15 cellular contexts compared by ENCODE assay signal in the genomic region with DNA sequence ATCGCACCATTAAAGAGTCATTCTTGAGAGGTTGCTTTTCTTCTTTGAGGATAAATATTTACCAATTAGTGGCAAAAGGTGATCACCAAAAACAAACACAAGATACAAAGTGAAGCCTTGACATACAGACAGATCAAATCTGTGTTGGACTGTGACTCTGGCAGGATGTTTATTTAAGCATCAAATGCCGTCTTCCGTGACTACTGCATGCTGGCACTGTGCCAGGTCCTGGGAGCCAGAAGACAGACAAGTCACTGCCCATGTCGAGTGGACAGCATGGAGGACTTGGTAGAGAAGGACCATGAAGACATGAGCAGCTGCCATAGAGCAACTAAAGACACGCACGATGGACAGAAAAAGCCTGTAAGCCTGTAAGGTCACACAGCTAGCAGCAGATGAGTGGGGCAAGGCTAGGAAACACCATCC.
DNase-seq lines count a peak whose midpoint lies in the region; ATAC-seq and TF ChIP-seq lines count a peak whose summit lies in the region.
"Had no signal": no experiment of that assay in that cellular context is flagged by ENCODE, and none has a peak within 500 bp of the region (broad histone marks: within the 10 kb centered on the region; RNA-seq: fewer than 3 reads in every experiment).

No MANE protein-coding gene starts in this region.

- H3K9me2 ChIP-seq in hepatocyte (replicated peaks; ENCODE audit: insufficient read depth), result no peaks in the 10 kb centered on the region

- POLR2A ChIA-PET in CD4-positive, alpha-beta memory T cell (lab: Charles Lee; ENCODE audit: partially characterized antibody), result no interaction called here

- WGBS in hepatocyte (ENCODE audit: low lambda C conversion rate, missing lambda C conversion rate), result 52% methylated on average over 6 of the region's 6 CpGs

- no peak overlapping the region for H3K4me2 ChIP-seq in hepatocyte
- H3K4me2 ChIP-seq: KMS-11 had no signal

- no peaks in the 10 kb centered on the region for H3K9me3 Mint-ChIP-seq in Calu3 (ENCODE audit: low read depth, unreplicated experiment)
- peaks cover 0 to 6% (median 4%) of the 10 kb centered on the region in 8 donors for H3K9me3 Mint-ChIP-seq in CD4-positive, alpha-beta memory T cell

- H3K4me1 ChIP-seq in RWPE2 (ENCODE audit: insufficient read depth, poor library complexity, severe bottlenecking), result no peaks in the 10 kb centered on the region
- no peaks in the 10 kb centered on the region for H3K4me1 ChIP-seq in hepatocyte (ENCODE audit: insufficient read depth)
- H3K4me1 ChIP-seq in CD4-positive, alpha-beta memory T cell (ENCODE audit: insufficient read depth, low read length), result no peaks in the 10 kb centered on the region
- H3K4me1 ChIP-seq in uterus, result no peaks in the 10 kb centered on the region

- H3K4me3 ChIP-seq in RWPE2 (ENCODE audit: severe bottlenecking), result no peak overlapping the region
- no peak overlapping the region for H3K4me3 ChIP-seq in hepatocyte
- no peak overlapping the region for H3K4me3 ChIP-seq in CD4-positive, alpha-beta memory T cell (ENCODE audit: low read length in 2 of 2)
- H3K4me3 ChIP-seq in uterus, result no peak overlapping the region

- TF ChIP-seq CTCF in Calu3 (IDR thresholded peaks at IDR 0.05; ENCODE audit: unreplicated experiment) (no peak), RWPE2 (IDR thresholded peaks at IDR 0.05; ENCODE audit: poor library complexity, severe bottlenecking) (no peak), hepatocyte (IDR thresholded peaks at IDR 0.05; ENCODE audit: poor library complexity) (no peak), uterus (IDR thresholded peaks at IDR 0.05) (no peak)

- DNase-seq in Calu3 (peak; percentile 24), HK-2 (ENCODE audit: unreplicated experiment) (peak; percentile 45), RWPE2 (ENCODE audit: low spot score) (no peak), hepatocyte (ENCODE audit: low spot score) (peak; percentile 29), uterus (no peak), cerebellar cortex (ENCODE audit: low spot score) (no peak)
- DNase-seq in CD4-positive, alpha-beta memory T cell, result no peak
- DNase-seq: activated CD8-positive, alpha-beta T cell treated with anti-CD3 and anti-CD28 coated beads, Interleukin-2, amount 10 ng/mL, durations not matched to agents 7 days and 5 days; activated naive CD4-positive, alpha-beta T cell treated with Interleukin-2 at 50 U/mL for 16 hours; caudate nucleus; H9; immature natural killer cell; T-helper 2 cell had no signal

- H3K79me2 ChIP-seq in hepatocyte, result no peaks in the 10 kb centered on the region

- no peak overlapping the region for H3K4me3 Mint-ChIP-seq in Calu3 (ENCODE audit: low read depth, unreplicated experiment)
- no peak overlapping the region for H3K4me3 Mint-ChIP-seq in CD4-positive, alpha-beta memory T cell
- H3K4me3 Mint-ChIP-seq: activated CD8-positive, alpha-beta T cell treated with anti-CD3 and anti-CD28 coated beads, Interleukin-2, amount 10 ng/mL, durations not matched to agents 7 days and 5 days; H9; immature natural killer cell had no signal

- BruUV-seq in Calu3 (replicated peaks; lab: Mats Ljungman, UMichigan), result no TSS peak

- no peaks in the 10 kb centered on the region for H3K27me3 Mint-ChIP-seq in Calu3 (ENCODE audit: unreplicated experiment)
- peaks cover 0 to 11% of the 10 kb centered on the region in 2 donors for H3K27me3 Mint-ChIP-seq in CD4-positive, alpha-beta memory T cell

- H2AFZ ChIP-seq in hepatocyte, result no peak overlapping the region

- CTCF ChIA-PET in Calu3 (lab: Charles Lee), result interaction anchor here (0.7 kb wide), 1 partner anchor 1357 kb away, joined by 5 read pairs; no protein-coding TSS in a partner anchor
- CTCF ChIA-PET in CD4-positive, alpha-beta memory T cell (lab: Charles Lee; ENCODE audit: partially characterized antibody), result no interaction called here

- H3K27ac ChIP-seq in RWPE2 (ENCODE audit: poor library complexity, severe bottlenecking) (no peak overlapping the region), hepatocyte (no peak overlapping the region), uterus (no peak overlapping the region)
- no peak overlapping the region for H3K27ac ChIP-seq in CD4-positive, alpha-beta memory T cell (ENCODE audit: low read depth, low read length)
- H3K27ac ChIP-seq: KMS-11 had no signal

- TF ChIP-seq POLR2A in uterus (IDR thresholded peaks at IDR 0.05), result no peak

- no peaks in the 10 kb centered on the region for H3K27me3 ChIP-seq in RWPE2 (ENCODE audit: insufficient read depth, poor library complexity, severe bottlenecking)
- H3K27me3 ChIP-seq in hepatocyte, result no peaks in the 10 kb centered on the region
- H3K27me3 ChIP-seq in CD4-positive, alpha-beta memory T cell (ENCODE audit: insufficient read depth, low read length), result no peaks in the 10 kb centered on the region
- H3K27me3 ChIP-seq in uterus, result no peaks in the 10 kb centered on the region

- no peak overlapping the region for H3K27ac Mint-ChIP-seq in Calu3 (ENCODE audit: unreplicated experiment)
- H3K27ac Mint-ChIP-seq in CD4-positive, alpha-beta memory T cell, result no peak overlapping the region
- H3K27ac Mint-ChIP-seq: activated CD8-positive, alpha-beta T cell treated with anti-CD3 and anti-CD28 coated beads, Interleukin-2, amount 10 ng/mL, durations not matched to agents 7 days and 5 days; H9; immature natural killer cell had no signal

- H3K9me3 ChIP-seq in RWPE2 (ENCODE audit: severe bottlenecking) (no peaks in the 10 kb centered on the region), hepatocyte (ENCODE audit: low read depth) (no peaks in the 10 kb centered on the region), uterus (no peaks in the 10 kb centered on the region)
- H3K9me3 ChIP-seq in CD4-positive, alpha-beta memory T cell (ENCODE audit: control insufficient read depth in 1 of 2, low read length in 2 of 2), result no peaks in the 10 kb centered on the region

- ATAC-seq in RWPE2 (ENCODE audit: low read depth), result peak; percentile 54; the same call in 2 of the 3 replicates
- ATAC-seq in GM19452 (IDR thresholded peaks at IDR 0.05; ENCODE audit: unreplicated experiment), result no peak
- ATAC-seq: activated CD8-positive, alpha-beta T cell treated with anti-CD3 and anti-CD28 coated beads, Interleukin-2, amount 10 ng/mL, durations not matched to agents 7 days and 5 days had no signal

- intact Hi-C loops in Calu3 (cut with micrococcal nuclease; ENCODE audit: unreplicated experiment), result loop anchor here (5.0 kb wide), 1 partner anchor 162 kb away; no protein-coding TSS in a partner anchor
- intact Hi-C loops in CD4-positive, alpha-beta memory T cell (cut with micrococcal nuclease), result no loop called here
- intact Hi-C loops in uterus (cut with DNase I; ENCODE audit: low total_unique reads), result no loop called here

- H3K36me3 ChIP-seq in RWPE2 (ENCODE audit: low read depth), result no peaks in the 10 kb centered on the region
- no peaks in the 10 kb centered on the region for H3K36me3 ChIP-seq in hepatocyte (replicated peaks; ENCODE audit: insufficient read depth, low read depth)
- H3K36me3 ChIP-seq in CD4-positive, alpha-beta memory T cell (ENCODE audit: insufficient read depth, low read length), result no peaks in the 10 kb centered on the region
- no peaks in the 10 kb centered on the region for H3K36me3 ChIP-seq in uterus

- H3K36me3 Mint-ChIP-seq in Calu3 (ENCODE audit: insufficient read depth, unreplicated experiment), result no peaks in the 10 kb centered on the region
- H3K36me3 Mint-ChIP-seq in CD4-positive, alpha-beta memory T cell, result peaks cover 0 to 3% of the 10 kb centered on the region in 2 donors
- H3K36me3 Mint-ChIP-seq: immature natural killer cell had no signal

- no peaks in the 10 kb centered on the region for H3K4me1 Mint-ChIP-seq in Calu3 (ENCODE audit: low read depth, unreplicated experiment)
- H3K4me1 Mint-ChIP-seq in CD4-positive, alpha-beta memory T cell, result peaks cover 0 to 1% (median 0%) of the 10 kb centered on the region in 4 donors
- H3K4me1 Mint-ChIP-seq: immature natural killer cell had no signal

- no peaks in the 10 kb centered on the region for H4K20me1 ChIP-seq in hepatocyte (ENCODE audit: insufficient read depth, poor library complexity, severe bottlenecking)

Comparison
In these comparisons a context has a peak if more than half of its experiments do, and no peak if none do; other contexts are left out.
1. DNase-seq: peak in Calu3 (single experiment), HK-2 (single experiment) and hepatocyte (single experiment); none in RWPE2 (single experiment), CD4-positive, alpha-beta memory T cell (0 of 5), uterus (0 of 2) and cerebellar cortex (single experiment).